ENCODE assay signal across 1 cellular context in the genomic region with DNA sequence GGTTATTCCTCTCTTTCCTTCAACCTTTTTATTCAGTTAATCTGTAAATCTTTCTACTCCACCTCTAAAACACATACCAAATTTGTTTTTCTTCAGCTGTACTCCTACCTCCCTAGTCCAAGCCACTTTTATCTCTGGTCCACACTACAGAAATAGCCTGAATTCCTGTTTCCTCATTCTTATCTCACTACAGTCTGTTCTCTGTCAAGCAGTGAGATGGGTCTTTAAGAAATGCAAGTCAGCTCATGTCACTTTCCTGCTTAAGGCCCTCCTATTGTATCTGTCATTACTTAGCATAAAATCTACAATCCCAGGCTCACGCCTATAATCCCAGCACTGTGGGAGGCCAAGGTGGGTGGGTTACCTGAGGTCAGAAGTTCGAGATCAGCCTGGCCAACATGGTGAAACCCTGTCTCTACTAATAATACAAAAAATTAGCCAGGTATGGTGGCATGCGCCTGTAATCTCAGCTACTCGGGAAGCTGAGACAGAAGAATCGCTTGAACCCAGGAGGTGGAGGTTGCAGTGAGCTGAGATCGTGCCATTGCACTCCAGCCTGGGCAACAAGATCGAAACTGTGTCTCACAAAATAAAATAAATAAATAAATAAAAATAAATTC.
TF ChIP-seq lines count a peak whose summit lies in the region.
"Not testable (repeated sequence)": the region's sequence is repeated elsewhere in the genome, so short reads cannot be mapped to it uniquely, and the experiment has no call there.

No MANE protein-coding gene starts in this region.

TF ChIP-seq in K562, 482 proteins besides CTCF, POLR2A, EP300 and RAD21 (continues in another document):
- TF ChIP-seq ZBTB40 (IDR thresholded peaks at IDR 0.05) (0 out of 2 replicates have a peak, but pooled peaks have one; percentile 12), LCOR (CRISPR knock-in tag; IDR thresholded peaks at IDR 0.05) (0 out of 2 replicates have a peak, but pooled peaks have one; percentile 32), NCOA1 (IDR thresholded peaks at IDR 0.05; ENCODE audit: low read depth) (peak; percentile 76; the same call in 1 of the 2 replicates), KHSRP (IDR thresholded peaks at IDR 0.05) (peak; percentile 22; the same call in 1 of the 2 replicates), BCOR (IDR thresholded peaks at IDR 0.05) (peak; percentile 79), NCOA6 (IDR thresholded peaks at IDR 0.05) (peak; percentile 28; the same call in 1 of the 2 replicates), ETV1 (tag; conservative IDR thresholded peaks at IDR 0.05; ENCODE audit: low read depth) (peak; percentile 65), ELF1 (tag; IDR thresholded peaks at IDR 0.05) (peak; percentile 41; the same call in 1 of the 2 replicates), HMBOX1 (IDR thresholded peaks at IDR 0.05) (peak; percentile 56; the same call in 1 of the 2 replicates), FOSL1 (tag; conservative IDR thresholded peaks at IDR 0.05) (peak; percentile 32; the same call in 1 of the 2 replicates), HDAC2 (IDR thresholded peaks at IDR 0.05) (peak; percentile 95), TEAD2 (tag; IDR thresholded peaks at IDR 0.05) (peak; percentile 41; the same call in 1 of the 2 replicates), SUPT5H (IDR thresholded peaks at IDR 0.05) (peak; percentile 55; the same call in 1 of the 2 replicates), CTBP1 (IDR thresholded peaks at IDR 0.05; ENCODE audit: borderline replicate concordance) (peak; percentile 78), CBX3 (IDR thresholded peaks at IDR 0.05; ENCODE audit: borderline replicate concordance in 1 of 2, low read length in 2 of 2) (peak in 1 of 2 experiments; percentile 46; a peak in 1 of 3 replicates), ZBTB11 (CRISPR knock-in tag; IDR thresholded peaks at IDR 0.05) (0 out of 6 replicates have a peak, but pooled peaks of 1 of the 3 experiments have one; percentile 40), SMAD4 (CRISPR knock-in tag; conservative IDR thresholded peaks at IDR 0.05) (peak; percentile 51; the same call in 1 of the 2 replicates), FOXM1 (IDR thresholded peaks at IDR 0.05; ENCODE audit: low read depth) (peak; percentile 86), EP400 (IDR thresholded peaks at IDR 0.05) (peak; percentile 71), ATF7 (IDR thresholded peaks at IDR 0.05) (peak; percentile 72), KLF16 (IDR thresholded peaks at IDR 0.05) (peak; percentile 90), MTA3 (IDR thresholded peaks at IDR 0.05; ENCODE audit: borderline replicate concordance) (peak; percentile 68; the same call in 1 of the 2 replicates), ADNP (tag; IDR thresholded peaks at IDR 0.05) (peak; percentile 88), MEF2A (IDR thresholded peaks at IDR 0.05; ENCODE audit: control insufficient read depth, low read depth, low read length) (peak; percentile 93), PHB2 (IDR thresholded peaks at IDR 0.05; ENCODE audit: low read depth) (peak; percentile 84), ESRRA (IDR thresholded peaks at IDR 0.05; ENCODE audit: borderline replicate concordance, low read depth) (peak; percentile 15; the same call in 1 of the 2 replicates), KDM1A (IDR thresholded peaks at IDR 0.05) (peak; percentile 94 to 96), ARID3A (IDR thresholded peaks at IDR 0.05; ENCODE audit: borderline replicate concordance, low read depth, low read length) (peak; percentile 93; the same call in 1 of the 2 replicates), LARP7 (IDR thresholded peaks at IDR 0.05) (peak; percentile 45; the same call in 1 of the 2 replicates), CREB1 (IDR thresholded peaks at IDR 0.05) (peak; percentile 50; the same call in 1 of the 2 replicates), ARID1B (IDR thresholded peaks at IDR 0.05) (peak; percentile 97), NBN (IDR thresholded peaks at IDR 0.05; ENCODE audit: low read depth) (peak; percentile 90)
- not testable (repeated sequence) for TF ChIP-seq ZBTB40 (CRISPR knock-in tag; IDR thresholded peaks at IDR 0.05); FOXM1 (CRISPR knock-in tag; IDR thresholded peaks at IDR 0.05; ENCODE audit: low read depth); CREB1 (CRISPR knock-in tag; IDR thresholded peaks at IDR 0.05)
